In genomic region chr9:104747565-104748358, GRCh38 we compare ENCODE assay signal across 8 cellular contexts. TPM values are rescaled to one million over a fixed set of nuclear protein-coding genes. Genes with fewer than 3 reads are reported as not detected.
DNase-seq lines count a peak whose midpoint lies in the region; ATAC-seq and TF ChIP-seq lines count a peak whose summit lies in the region.

TSS of gene NIPSNAP3A (plus strand) at chr9:104747683. CDS start at chr9:104747793, 110 bp downstream.

- H3K4me1 ChIP-seq in HUES6 (ENCODE audit: control insufficient read depth, insufficient read depth, low read length): peaks cover 9% of the 10 kb centered on the region
- H3K4me1 ChIP-seq in PC-3 (ENCODE audit: insufficient read depth, low read length): peaks cover 13% of the 10 kb centered on the region
- H3K4me1 ChIP-seq in mucosa of rectum (ENCODE audit: control insufficient read depth in 2 of 2, insufficient read depth in 2 of 2, low read length in 2 of 2): peaks cover 8 to 11% of the 10 kb centered on the region in 2 donors

- no peaks in the 10 kb centered on the region for H3K27me3 ChIP-seq in HUES6 (ENCODE audit: control insufficient read depth, insufficient read depth, low read length)
- H3K27me3 ChIP-seq in PC-3 (ENCODE audit: low read length): no peaks in the 10 kb centered on the region
- no peaks in the 10 kb centered on the region for H3K27me3 ChIP-seq in mucosa of rectum (ENCODE audit: control insufficient read depth in 2 of 2, insufficient read depth in 2 of 2, low read length in 2 of 2)

- intact Hi-C loops in PC-3 (cut with micrococcal nuclease): no loop called here

- BruUV-seq in PC-3 (replicated peaks; lab: Mats Ljungman, UMichigan): TSS peak; percentile 63

- no peaks in the 10 kb centered on the region for H3K9me2 ChIP-seq in PC-3 (replicated peaks; ENCODE audit: low read length)

- no peak for TF ChIP-seq CTCF in PC-3 (conservative IDR thresholded peaks at IDR 0.05; ENCODE audit: low read depth, low read length)

- no peaks in the 10 kb centered on the region for H3F3A ChIP-seq in PC-3 (ENCODE audit: low read length, unreplicated experiment)

- peak within 1 kb of the TSS; percentile 61 for H3K9ac ChIP-seq in HUES6 (ENCODE audit: low read length)
- peak within 1 kb of the TSS; percentile 90 for H3K9ac ChIP-seq in PC-3 (ENCODE audit: low read length)
- H3K9ac ChIP-seq in mucosa of rectum (ENCODE audit: low read depth in 1 of 2, low read length in 2 of 2): peak within 1 kb of the TSS; percentile 86 to 90

- peak; percentile 77 for DNase-seq in DMS 273 treated with DMSO at 0.1 percent for 48 hours (lab: John Stamatoyannopoulos, UW)
- peak; percentile 62 for DNase-seq in PC-3
- DNase-seq in activated T-cell treated with anti-CD3 and anti-CD28 coated beads for 48 hours (ENCODE audit: low read depth): peak; percentile 84
- DNase-seq in epithelial cell of prostate (ENCODE audit: low read depth, low spot score): no peak
- peak; percentile 67 to 74 for DNase-seq in stimulated activated CD8-positive, alpha-beta memory T cell treated with anti-CD3 and anti-CD28 coated beads, Interleukin-4, amount 100 ng/mL, for 4 hours (ENCODE audit: low read depth in 2 of 2, low spot score in 1 of 2)

- ATAC-seq in GM21447 (IDR thresholded peaks at IDR 0.05; ENCODE audit: unreplicated experiment): peak; percentile 82
- peak; percentile 86 for ATAC-seq in PC-3

- H3K36me3 ChIP-seq in HUES6 (ENCODE audit: control insufficient read depth, insufficient read depth, low read length) (peaks cover 7% of the 10 kb centered on the region; the same call in 1 of the 2 replicates), PC-3 (ENCODE audit: low read depth, low read length) (no peaks in the 10 kb centered on the region), mucosa of rectum (ENCODE audit: control insufficient read depth in 2 of 2, insufficient read depth in 2 of 2, low read length in 2 of 2) (peaks cover 8 to 15% of the 10 kb centered on the region in 2 donors)

- H3K79me2 ChIP-seq in PC-3 (ENCODE audit: low read length): peaks cover 15% of the 10 kb centered on the region

- CTCF ChIA-PET in PC-3 (lab: Charles Lee): interaction anchor here (0.6 kb wide), 1 partner anchor 11 kb away, joined by 14 read pairs; no protein-coding TSS in a partner anchor

- H3K9me3 ChIP-seq in HUES6 (ENCODE audit: control insufficient read depth, insufficient read depth, low read depth, low read length): no peaks in the 10 kb centered on the region
- no peaks in the 10 kb centered on the region for H3K9me3 ChIP-seq in PC-3 (ENCODE audit: low read length)
- H3K9me3 ChIP-seq in mucosa of rectum (ENCODE audit: control insufficient read depth in 2 of 2, low read length in 2 of 2): no peaks in the 10 kb centered on the region

- H3K4me2 ChIP-seq in PC-3 (ENCODE audit: low read length): peak within 1 kb of the TSS; percentile 85

- POLR2A ChIA-PET in PC-3 (lab: Charles Lee; ENCODE audit: unreplicated experiment): interaction anchor here (0.6 kb wide), 1 partner anchor 83 kb away, joined by 3 read pairs; no protein-coding TSS in a partner anchor

- peak within 1 kb of the TSS; percentile 98 for H2AFZ ChIP-seq in PC-3 (ENCODE audit: low read length)

- no peaks in the 10 kb centered on the region for H4K20me1 ChIP-seq in PC-3 (ENCODE audit: low read length)

- H3K27ac ChIP-seq in HUES6 (ENCODE audit: low read depth, low read length) (no peak within 1 kb of the TSS; the same call in 1 of the 2 replicates), PC-3 (ENCODE audit: low read length) (peak within 1 kb of the TSS; percentile 76), epithelial cell of prostate (peak within 1 kb of the TSS; percentile 91), mucosa of rectum (ENCODE audit: low read depth in 2 of 2, low read length in 2 of 2) (peak within 1 kb of the TSS; percentile 96 to 98)

- H3K4me3 ChIP-seq in HUES6 (ENCODE audit: low read depth, low read length) (peak within 1 kb of the TSS; percentile 96), PC-3 (ENCODE audit: low read length) (peak within 1 kb of the TSS; percentile 88), mucosa of rectum (ENCODE audit: low read length in 2 of 2) (peak within 1 kb of the TSS; percentile 90 to 91)

RNA-seq across cellular contexts. Expression of gene NIPSNAP3A, which starts in this region (rescaled TPM):
- total RNA-seq in PC-3 (2014; rRNA removed): 8.6 and 9.1 TPM in 2 replicates
